9 cellular contexts compared by ENCODE assay signal in the genomic region with DNA sequence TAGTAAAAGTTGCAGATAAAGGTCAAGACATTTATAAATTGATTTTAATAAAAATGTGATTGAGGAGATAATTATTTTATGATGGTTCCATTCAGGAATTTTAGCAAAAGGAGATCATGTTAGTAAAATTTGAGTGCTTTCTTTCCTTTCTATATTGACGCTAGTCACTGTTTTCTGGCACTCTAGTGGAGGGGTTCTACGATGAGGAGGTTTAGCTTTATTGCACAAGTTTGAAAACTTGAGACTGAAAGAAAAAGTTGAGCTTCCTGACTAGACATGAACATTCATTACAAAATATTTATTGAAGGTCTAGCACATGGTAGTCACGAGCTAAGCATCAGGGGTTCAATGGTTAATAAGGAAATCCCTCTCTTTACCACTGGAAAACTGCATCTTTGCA.
"Had no signal": no experiment of that assay in that cellular context is flagged by ENCODE, and none has a peak within 500 bp of the region (broad histone marks: within the 10 kb centered on the region; RNA-seq: fewer than 3 reads in every experiment).

No MANE protein-coding gene starts in this region.

- H3K4me3 ChIP-seq: GM23248, HAP-1, K562 had no signal

- H3K4me1 ChIP-seq: HAP-1 had no signal

- H3K36me3 ChIP-seq: HAP-1 had no signal

- H3K9me3 Mint-ChIP-seq: HFFc6 had no signal

- ATAC-seq: HCT116, K562 had no signal

- H3K4me3 Mint-ChIP-seq: HFFc6 had no signal

- DNase-seq: GM23248, GOT3, H7, HFFc6, IMR-90 had no signal

- H3K27ac Mint-ChIP-seq: HFFc6 had no signal

- H3K9me3 ChIP-seq: HAP-1 had no signal

- H3K27ac ChIP-seq: GM23248, HL-60 had no signal
